In genomic region chr7:27214587-27214950, GRCh38 we compare ENCODE assay signal across 1 cellular context.
TF ChIP-seq lines count a peak whose summit lies in the region.

No MANE protein-coding gene starts in this region.

TF ChIP-seq in H1, 55 proteins besides CTCF, POLR2A, EP300 and RAD21:
- TF ChIP-seq NANOG (IDR thresholded peaks at IDR 0.05; ENCODE audit: insufficient read depth, low read depth, low read length, poor library complexity, severe bottlenecking), result peak; percentile 5
- no peak for TF ChIP-seq SP2 (IDR thresholded peaks at IDR 0.05; ENCODE audit: low read length)
- 0 out of 2 replicates have a peak, but pooled peaks have one; percentile 13 for TF ChIP-seq TEAD4 (IDR thresholded peaks at IDR 0.05; ENCODE audit: low read depth, low read length)
- no peak for TF ChIP-seq MAFK (IDR thresholded peaks at IDR 0.05; ENCODE audit: low read depth, low read length)
